In the genomic region with DNA sequence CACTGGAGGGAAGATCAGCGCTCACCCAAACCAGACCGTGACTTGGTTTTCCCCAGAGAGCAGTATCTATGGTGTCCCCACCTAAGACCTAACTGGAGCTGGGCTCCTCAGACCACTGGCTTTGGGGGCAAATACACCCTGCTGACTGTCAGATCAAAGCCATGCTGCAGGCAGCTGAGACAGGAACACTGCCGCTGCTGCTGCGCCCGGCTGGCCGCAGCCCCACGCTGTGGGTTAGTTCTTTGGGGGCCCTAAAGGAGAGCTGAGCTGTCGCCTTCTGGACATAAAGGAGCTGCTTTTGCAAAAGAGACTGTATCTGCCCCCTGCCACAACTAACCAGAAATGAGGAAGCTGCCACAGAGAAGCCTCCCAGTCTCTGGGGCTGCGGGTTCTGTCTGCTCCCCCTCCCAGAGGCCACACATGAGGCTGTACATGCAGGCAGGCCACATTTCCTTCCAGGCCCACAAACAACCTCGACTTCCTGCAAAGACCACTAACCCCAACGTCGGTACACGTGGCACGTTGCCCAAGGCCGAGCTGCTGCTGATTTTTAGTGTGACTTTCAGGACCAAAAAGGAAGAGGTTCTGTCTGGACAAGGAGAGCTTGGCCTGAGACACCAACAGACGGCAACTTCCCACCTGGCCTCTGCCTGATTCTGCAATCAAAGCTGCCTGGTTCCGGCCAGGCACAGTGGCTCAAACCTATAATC, we compare ENCODE assay signal across 8 cellular contexts. TPM values are rescaled to one million over a fixed set of nuclear protein-coding genes. Genes with fewer than 3 reads are reported as not detected.
A peak's percentile ranks its signal among the peaks of the same experiment; 100 is the strongest.
DNase-seq lines count a peak whose midpoint lies in the region; ATAC-seq and TF ChIP-seq lines count a peak whose summit lies in the region.

No MANE protein-coding gene starts in this region.

- DNase-seq in T-helper 2 cell = peak in 3 of 5 experiments; percentile 32 to 95 (median 84)
- peak; percentile 66 for DNase-seq in cerebellar cortex (ENCODE audit: low spot score)
- DNase-seq in SK-N-DZ (ENCODE audit: low spot score) = no peak
- DNase-seq in kidney tubule cell (ENCODE audit: low spot score) = no peak

- H3K27me3 Mint-ChIP-seq in nephron (ENCODE audit: low read depth) = peaks cover 25% of the 10 kb centered on the region

- no peak overlapping the region for H3K4me3 Mint-ChIP-seq in nephron

- H3K9me3 Mint-ChIP-seq in nephron = no peaks in the 10 kb centered on the region

- peaks cover 12% of the 10 kb centered on the region for H3K4me1 Mint-ChIP-seq in nephron

- peak; percentile 64 for ATAC-seq in GM18517 (IDR thresholded peaks at IDR 0.05; ENCODE audit: unreplicated experiment)
- peak; percentile 50 for ATAC-seq in HG02973 (IDR thresholded peaks at IDR 0.05; ENCODE audit: unreplicated experiment)
- no peak for ATAC-seq in SK-N-SH treated with all-trans-retinoic acid at 6 μM for 48 hours

- TF ChIP-seq CTCF in nephron (IDR thresholded peaks at IDR 0.05; ENCODE audit: unreplicated experiment in 3 of 3) = no peak

- no peaks in the 10 kb centered on the region for H3K36me3 Mint-ChIP-seq in nephron (ENCODE audit: low read depth)

- H3K27ac Mint-ChIP-seq in nephron = peak overlapping the region; percentile 79 to 92 (median 91)

TF ChIP-seq in SK-N-SH treated with all-trans-retinoic acid at 6 μM for 48 hours, 23 proteins besides CTCF, POLR2A, EP300 and RAD21:
- no peak for TF ChIP-seq ZFP3 (CRISPR knock-in tag; IDR thresholded peaks at IDR 0.05)
- TF ChIP-seq TCF4 (CRISPR knock-in tag; IDR thresholded peaks at IDR 0.05; ENCODE audit: borderline replicate concordance) = no peak
- no peak for TF ChIP-seq CREB5 (CRISPR knock-in tag; IDR thresholded peaks at IDR 0.05; ENCODE audit: low read depth)
- TF ChIP-seq CSDC2 (CRISPR knock-in tag; IDR thresholded peaks at IDR 0.05) = no peak
- TF ChIP-seq, protein P1, sequence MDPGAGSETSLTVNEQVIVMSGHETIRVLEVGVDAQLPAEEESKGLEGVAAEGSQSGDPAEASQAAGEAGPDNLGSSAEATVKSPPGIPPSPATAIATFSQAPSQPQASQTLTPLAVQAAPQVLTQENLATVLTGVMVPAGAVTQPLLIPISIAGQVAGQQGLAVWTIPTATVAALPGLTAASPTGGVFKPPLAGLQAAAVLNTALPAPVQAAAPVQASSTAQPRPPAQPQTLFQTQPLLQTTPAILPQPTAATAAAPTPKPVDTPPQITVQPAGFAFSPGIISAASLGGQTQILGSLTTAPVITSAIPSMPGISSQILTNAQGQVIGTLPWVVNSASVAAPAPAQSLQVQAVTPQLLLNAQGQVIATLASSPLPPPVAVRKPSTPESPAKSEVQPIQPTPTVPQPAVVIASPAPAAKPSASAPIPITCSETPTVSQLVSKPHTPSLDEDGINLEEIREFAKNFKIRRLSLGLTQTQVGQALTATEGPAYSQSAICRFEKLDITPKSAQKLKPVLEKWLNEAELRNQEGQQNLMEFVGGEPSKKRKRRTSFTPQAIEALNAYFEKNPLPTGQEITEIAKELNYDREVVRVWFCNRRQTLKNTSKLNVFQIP (CRISPR knock-in tag; IDR thresholded peaks at IDR 0.05; ENCODE audit: borderline replicate concordance, low read depth) = no peak
- no peak for TF ChIP-seq PPARA (CRISPR knock-in tag; IDR thresholded peaks at IDR 0.05; ENCODE audit: borderline replicate concordance)
- no peak for TF ChIP-seq ESRRG (CRISPR knock-in tag; IDR thresholded peaks at IDR 0.05)
- TF ChIP-seq ZNF70 (CRISPR knock-in tag; IDR thresholded peaks at IDR 0.05) = no peak
- TF ChIP-seq ZNF565 (CRISPR knock-in tag; conservative IDR thresholded peaks at IDR 0.05; ENCODE audit: low read depth) = no peak
- no peak for TF ChIP-seq RARB (CRISPR knock-in tag; IDR thresholded peaks at IDR 0.05)
- no peak for TF ChIP-seq CSRNP3 (CRISPR knock-in tag; IDR thresholded peaks at IDR 0.05)
- TF ChIP-seq ZC3H10 (CRISPR knock-in tag; IDR thresholded peaks at IDR 0.05) = no peak
- no peak for TF ChIP-seq ISL1 (CRISPR knock-in tag; IDR thresholded peaks at IDR 0.05)
- TF ChIP-seq SNAI2 (CRISPR knock-in tag; IDR thresholded peaks at IDR 0.05) = no peak
- TF ChIP-seq ZNF8 (CRISPR knock-in tag; IDR thresholded peaks at IDR 0.05) = no peak
- TF ChIP-seq TSHZ2 (CRISPR knock-in tag; IDR thresholded peaks at IDR 0.05) = no peak
- no peak for TF ChIP-seq BACH2 (CRISPR knock-in tag; IDR thresholded peaks at IDR 0.05; ENCODE audit: borderline replicate concordance)
- no peak for TF ChIP-seq TOX (CRISPR knock-in tag; IDR thresholded peaks at IDR 0.05; ENCODE audit: borderline replicate concordance)

RNA-seq across cellular contexts. Expression of gene ABR, which starts 18.2 kb away (rescaled TPM):
- polyA plus RNA-seq in SK-N-DZ (2014; cell fraction: cytosol; rRNA removed) = 17.6 and 19.4 TPM in 2 replicates
- polyA plus RNA-seq in SK-N-DZ (2014; cell fraction: nucleus; rRNA removed) = 13.4 and 20.1 TPM in 2 replicates

Comparison
In these comparisons a context has a peak if more than half of its experiments do, and no peak if none do; other contexts are left out.
1. DNase-seq: peak in T-helper 2 cell (3 of 5) and cerebellar cortex (single experiment); none in SK-N-DZ (single experiment) and kidney tubule cell (single experiment).